ENCODE assay signal across 8 cellular contexts in genomic region chr19:11813801-11814706, GRCh38. TPM values are rescaled to one million over a fixed set of nuclear protein-coding genes. Genes with fewer than 3 reads are reported as not detected.
DNase-seq lines count a peak whose midpoint lies in the region; ATAC-seq and TF ChIP-seq lines count a peak whose summit lies in the region.

ZNF440 (plus strand) TSS chr19:11814273; CDS start chr19:11814448, 175 bp downstream.

- peak; percentile 63 for DNase-seq in GM04503 (ENCODE audit: low read depth)
- DNase-seq in MV-4-11 (lab: John Stamatoyannopoulos, UW), result peak; percentile 94
- DNase-seq in activated naive CD8-positive, alpha-beta T cell treated with anti-CD3 and anti-CD28 coated beads, Interleukin-2, amount 50 U/mL, for 24 hours, result peak; percentile 92
- peak; percentile 96 to 97 (median 97) for DNase-seq in heart left ventricle
- peak; percentile 97 for DNase-seq in pons (ENCODE audit: low spot score)
- peak; percentile 96 for DNase-seq in type B pancreatic cell (ENCODE audit: extremely low spot score, unreplicated experiment)

- peaks cover 4% of the 10 kb centered on the region for H3K9me3 Mint-ChIP-seq in activated naive CD8-positive, alpha-beta T cell treated with anti-CD3 and anti-CD28 coated beads, Interleukin-2, amount 50 U/mL, for 24 hours
- peaks cover 5% of the 10 kb centered on the region for H3K9me3 Mint-ChIP-seq in type B pancreatic cell

- no peaks in the 10 kb centered on the region for H3K27me3 Mint-ChIP-seq in activated naive CD8-positive, alpha-beta T cell treated with anti-CD3 and anti-CD28 coated beads, Interleukin-2, amount 50 U/mL, for 24 hours
- H3K27me3 Mint-ChIP-seq in type B pancreatic cell, result no peaks in the 10 kb centered on the region

- H3K36me3 Mint-ChIP-seq in activated naive CD8-positive, alpha-beta T cell treated with anti-CD3 and anti-CD28 coated beads, Interleukin-2, amount 50 U/mL, for 24 hours (ENCODE audit: low read depth), result peaks cover 19% of the 10 kb centered on the region
- H3K36me3 Mint-ChIP-seq in type B pancreatic cell, result peaks cover 36% of the 10 kb centered on the region

- H3K79me2 ChIP-seq in SU-DHL-6 (ENCODE audit: insufficient read depth, low read length), result peaks cover 7% of the 10 kb centered on the region; the same call in 1 of the 2 replicates

- H3K27ac ChIP-seq in HEK293 (ENCODE audit: extremely low read depth, low read depth, low read length) (no peak within 1 kb of the TSS; the same call in 1 of the 2 replicates), SU-DHL-6 (ENCODE audit: low read depth, low read length) (peak within 1 kb of the TSS; percentile 30; the same call in 1 of the 2 replicates), heart left ventricle (peak within 1 kb of the TSS; percentile 43 to 97 (median 91))

- H3K4me1 ChIP-seq in HEK293 (ENCODE audit: control insufficient read depth, insufficient read depth, low read length) (no peaks in the 10 kb centered on the region), heart left ventricle (peaks cover 0 to 21% (median 5%) of the 10 kb centered on the region in 12 donors)

- intact Hi-C loops in heart left ventricle (cut with DNase I), result loop anchor here in 2 of 10 donors (1.0 to 2.0 kb wide), 2 partner anchors 15 to 16 kb away; partner anchors contain the start of gene ZNF491 (in 2 of the 2)

- H3K9ac ChIP-seq in SU-DHL-6 (ENCODE audit: low read length), result peak within 1 kb of the TSS; percentile 81

- no peaks in the 10 kb centered on the region; the same call in 1 of the 2 replicates for H3F3A ChIP-seq in SU-DHL-6 (ENCODE audit: insufficient read depth)

- H4K20me1 ChIP-seq in SU-DHL-6 (ENCODE audit: low read depth, low read length), result no peaks in the 10 kb centered on the region

- peak within 1 kb of the TSS; percentile 87 for H2AFZ ChIP-seq in SU-DHL-6 (ENCODE audit: low read depth, low read length, severe bottlenecking)

- 0 to 1% (median 0%) methylated on average over 39 to 60 of the region's 60 CpGs for WGBS in heart left ventricle, 4 donors

- H3K4me2 ChIP-seq in SU-DHL-6 (ENCODE audit: low read depth, low read length, poor library complexity, severe bottlenecking), result peak within 1 kb of the TSS; percentile 74

- H3K27ac Mint-ChIP-seq in activated naive CD8-positive, alpha-beta T cell treated with anti-CD3 and anti-CD28 coated beads, Interleukin-2, amount 50 U/mL, for 24 hours, result peak within 1 kb of the TSS; percentile 39
- H3K27ac Mint-ChIP-seq in type B pancreatic cell, result peak within 1 kb of the TSS; percentile 87

- peaks cover 25% of the 10 kb centered on the region for H3K4me1 Mint-ChIP-seq in activated naive CD8-positive, alpha-beta T cell treated with anti-CD3 and anti-CD28 coated beads, Interleukin-2, amount 50 U/mL, for 24 hours
- H3K4me1 Mint-ChIP-seq in type B pancreatic cell (ENCODE audit: unreplicated experiment), result peaks cover 7% of the 10 kb centered on the region

- TF ChIP-seq POLR2A in heart left ventricle (IDR thresholded peaks at IDR 0.05), result peak; percentile 43 to 96

- H3K9me3 ChIP-seq in HEK293 (ENCODE audit: control insufficient read depth, insufficient read depth, low read depth, low read length) (no peaks in the 10 kb centered on the region), SU-DHL-6 (ENCODE audit: insufficient read depth, low read length) (no peaks in the 10 kb centered on the region), heart left ventricle (peaks cover 0 to under 1% (median 0%) of the 10 kb centered on the region in 12 donors)

- no peaks in the 10 kb centered on the region for H3K9me2 ChIP-seq in SU-DHL-6 (replicated peaks; ENCODE audit: insufficient read depth, low read length)

- POLR2A ChIA-PET in HEK293 (lab: Yijun Ruan, JAX), result interaction anchor here (0.5 to 1.3 kb wide), 7 partner anchors 13 to 627 kb away, joined by 3 to 4 read pairs (median 3); partner anchors contain the start of genes ZNF443 and ZNF625

- H3K27me3 ChIP-seq in SU-DHL-6 (ENCODE audit: low read length), result no peaks in the 10 kb centered on the region
- H3K27me3 ChIP-seq in heart left ventricle, result no peaks in the 10 kb centered on the region

- H3K36me3 ChIP-seq in HEK293 (ENCODE audit: control insufficient read depth in 2 of 2, insufficient read depth in 1 of 2, low read length in 2 of 2) (peaks cover 0 to 4% of the 10 kb centered on the region in 2 experiments; a peak in 1 of 3 replicates), SU-DHL-6 (ENCODE audit: low read length) (no peaks in the 10 kb centered on the region), heart left ventricle (peaks cover 0 to 6% (median 0%) of the 10 kb centered on the region in 9 donors)

- CTCF ChIA-PET in HEK293 (lab: Yijun Ruan, JAX), result interaction anchor here (0.7 to 4.2 kb wide), 3 partner anchors 16 to 691 kb away, joined by 3 to 29 read pairs (median 3); partner anchors contain the start of gene ZNF491

- peak within 1 kb of the TSS; percentile 89 for H3K4me3 Mint-ChIP-seq in activated naive CD8-positive, alpha-beta T cell treated with anti-CD3 and anti-CD28 coated beads, Interleukin-2, amount 50 U/mL, for 24 hours
- peak within 1 kb of the TSS; percentile 93 for H3K4me3 Mint-ChIP-seq in type B pancreatic cell

- peak; percentile 43; the same call in 1 of the 2 replicates for TF ChIP-seq CTCF in HEK293 (tag by site-specific recombination; IDR thresholded peaks at IDR 0.05)
- TF ChIP-seq CTCF in SU-DHL-6 (IDR thresholded peaks at IDR 0.05; ENCODE audit: insufficient read depth, low read length, poor library complexity, severe bottlenecking), result no peak
- no peak for TF ChIP-seq CTCF in heart left ventricle (IDR thresholded peaks at IDR 0.05)
- no peak for TF ChIP-seq CTCF in type B pancreatic cell (conservative IDR thresholded peaks at IDR 0.05)

- ATAC-seq in activated naive CD8-positive, alpha-beta T cell treated with anti-CD3 and anti-CD28 coated beads, Interleukin-2, amount 50 U/mL, for 24 hours, result peak; percentile 100
- ATAC-seq in heart left ventricle, result peak; percentile 100

- H3K4me3 ChIP-seq in HEK293 (ENCODE audit: low read depth, low read length), result peak within 1 kb of the TSS; percentile 87
- peak within 1 kb of the TSS; percentile 94 for H3K4me3 ChIP-seq in SU-DHL-6 (ENCODE audit: insufficient read depth, low read length, poor library complexity, severe bottlenecking)
- H3K4me3 ChIP-seq in heart left ventricle, result peak within 1 kb of the TSS; percentile 63 to 99 (median 86)

TF ChIP-seq in HEK293, 187 proteins besides CTCF, POLR2A, EP300 and RAD21 (continues in another document):
- TF ChIP-seq TCF7L2 (IDR thresholded peaks at IDR 0.05; ENCODE audit: borderline replicate concordance, low read depth, low read length) (no peak), ZNF433 (tag by site-specific recombination; IDR thresholded peaks at IDR 0.05; ENCODE audit: low read depth) (no peak), ZNF624 (tag by site-specific recombination; IDR thresholded peaks at IDR 0.05) (no peak), ZNF239 (tag by site-specific recombination; IDR thresholded peaks at IDR 0.05) (0 out of 2 replicates have a peak, but pooled peaks have one; percentile 40), ZNF639 (tag by site-specific recombination; IDR thresholded peaks at IDR 0.05) (no peak; the same call in 1 of the 2 replicates), ZNF776 (tag by site-specific recombination; IDR thresholded peaks at IDR 0.05; ENCODE audit: borderline replicate concordance) (no peak), SCRT1 (tag by site-specific recombination; IDR thresholded peaks at IDR 0.05; ENCODE audit: borderline replicate concordance) (no peak), ZNF324 (tag by site-specific recombination; IDR thresholded peaks at IDR 0.05) (0 out of 2 replicates have a peak, but pooled peaks have one; percentile 47), ZNF211 (tag by site-specific recombination; IDR thresholded peaks at IDR 0.05; ENCODE audit: low read depth) (no peak), ZBTB49 (tag by site-specific recombination; IDR thresholded peaks at IDR 0.05; ENCODE audit: low read depth) (no peak), ZNF521 (tag by site-specific recombination; IDR thresholded peaks at IDR 0.05) (no peak)

RNA-seq across cellular contexts. Expression of gene ZNF440, which starts in this region (rescaled TPM):
- total RNA-seq in heart left ventricle (1 to 10 TPM; 2.5 to 6.6 (median 5.2) TPM), type B pancreatic cell (ENCODE audit: low replicate concordance) (20.7 and 25.5 TPM in 2 replicates)
- polyA plus RNA-seq in heart left ventricle, result 1 to 10 TPM; 2.9 to 5.0 TPM
